8 cellular contexts compared by ENCODE assay signal in the genomic region with DNA sequence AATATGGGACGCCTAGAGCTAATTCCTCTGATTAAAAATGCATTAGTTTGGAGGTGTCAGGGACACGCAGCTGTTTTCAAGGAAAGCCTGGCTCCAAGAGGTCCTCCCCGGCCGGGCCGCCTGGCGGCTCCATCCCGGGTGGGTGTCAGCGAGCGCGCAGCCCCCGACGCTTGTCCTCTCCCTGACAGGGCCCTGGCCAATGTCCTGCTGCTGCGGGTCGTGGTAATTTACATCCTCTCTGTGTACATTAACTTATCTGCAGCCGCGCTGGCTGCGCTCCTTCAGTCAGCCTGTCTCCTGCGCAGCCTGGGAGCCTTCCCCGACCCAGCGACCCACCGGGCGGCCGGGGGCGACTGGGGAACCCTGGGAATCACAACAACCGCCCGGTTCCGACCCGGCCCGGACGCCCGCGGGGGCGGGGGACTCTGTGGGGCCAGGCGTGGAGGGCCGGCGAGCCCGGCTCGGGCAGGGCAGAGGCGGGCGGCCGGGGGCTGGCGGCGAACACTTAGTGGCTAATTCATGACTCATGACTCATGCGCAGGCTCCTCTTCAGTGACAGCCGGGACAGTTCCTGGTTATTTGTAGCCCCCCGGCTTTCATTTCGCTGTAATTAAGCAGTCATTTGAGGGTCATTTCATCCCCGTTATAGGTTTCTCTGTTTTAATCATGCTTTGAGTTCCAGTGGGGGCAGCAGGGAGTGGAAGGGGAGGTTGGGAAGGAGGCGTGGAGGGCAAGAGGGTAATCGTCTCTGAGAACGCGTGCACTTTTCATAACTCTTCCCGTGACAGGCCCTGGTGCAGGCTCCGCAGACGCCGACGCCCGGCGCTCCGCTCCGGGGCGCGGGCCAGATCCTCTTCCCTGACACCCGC.
A peak's percentile ranks its signal among the peaks of the same experiment; 100 is the strongest.
DNase-seq lines count a peak whose midpoint lies in the region; ATAC-seq, FAIRE-seq and TF ChIP-seq lines count a peak whose summit lies in the region.

No MANE protein-coding gene starts in this region.

- CTCF ChIA-PET in GM12878 (lab: Yijun Ruan, JAX) = no interaction called here

- H3K36me3 ChIP-seq in GM12878 (ENCODE audit: control insufficient read depth in 2 of 2, insufficient read depth in 2 of 2, low read length in 1 of 2) = no peaks in the 10 kb centered on the region
- H3K36me3 ChIP-seq in iPS-20b (ENCODE audit: insufficient read depth, low read depth, low read length) = no peaks in the 10 kb centered on the region
- H3K36me3 ChIP-seq in skeletal muscle satellite cell (ENCODE audit: insufficient read depth, low read length) = no peaks in the 10 kb centered on the region

- intact Hi-C loops in GM12878 (cut with micrococcal nuclease; ENCODE audit: unreplicated experiment) = loop anchor here (10.0 kb wide), 1 partner anchor 305 kb away; no protein-coding TSS in a partner anchor

- DNase-seq in EH (ENCODE audit: low read depth) (peak; percentile 79), NCI-H524 treated with DMSO at 0.1 percent for 48 hours (lab: John Stamatoyannopoulos, UW) (peak; percentile 6), GM12878 (ENCODE audit: low read depth, low spot score) (no peak), cerebellar nuclear complex (lab: John Stamatoyannopoulos, UW) (no peak), NCI-H345 (lab: John Stamatoyannopoulos, UW) (no peak)

- no peak for TF ChIP-seq RAD21 in GM12878 (IDR thresholded peaks at IDR 0.05; ENCODE audit: insufficient read depth, low read depth, low read length)

- no peak for TF ChIP-seq POLR2A in GM12878 (IDR thresholded peaks at IDR 0.05; ENCODE audit: low read depth, low read length)

- TF ChIP-seq EP300 in GM12878 (IDR thresholded peaks at IDR 0.05; ENCODE audit: borderline replicate concordance in 1 of 2, control insufficient read depth in 1 of 2, low read depth in 2 of 2, low read length in 2 of 2) = no peak

- RAD21 ChIA-PET in GM12878 (lab: Charles Lee; ENCODE audit: unreplicated experiment) = no interaction called here

- no peak overlapping the region for H3K9ac ChIP-seq in GM12878 (ENCODE audit: control insufficient read depth, insufficient read depth, low read length)
- no peak overlapping the region for H3K9ac ChIP-seq in iPS-20b (ENCODE audit: low read depth, low read length)
- H3K9ac ChIP-seq in skeletal muscle satellite cell (ENCODE audit: low read depth, low read length) = peak overlapping the region; percentile 63

- H3K4me3 ChIP-seq in GM12878 (no peak overlapping the region), iPS-20b (ENCODE audit: low read length) (peak overlapping the region; percentile 68), skeletal muscle satellite cell (ENCODE audit: low read length) (peak overlapping the region; percentile 71)

- no peak for TF ChIP-seq CTCF in GM12878 (IDR thresholded peaks at IDR 0.05 in 2 of 3, conservative IDR thresholded peaks at IDR 0.05 in 1 of 3; ENCODE audit: control insufficient read depth in 2 of 3, extremely low read depth in 1 of 3, insufficient read depth in 1 of 3, low read depth in 3 of 3, low read length in 3 of 3)

- FAIRE-seq in GM12878 (lab: Jason Lieb, UNC) = no peak

- SMC1A ChIA-PET in GM12878 (lab: Charles Lee; ENCODE audit: uncharacterized antibody, unreplicated experiment) = no interaction called here

- H3K9me3 ChIP-seq in GM12878 (replicated peaks; ENCODE audit: control insufficient read depth, insufficient read depth, low read length) = no peaks in the 10 kb centered on the region
- no peaks in the 10 kb centered on the region for H3K9me3 ChIP-seq in iPS-20b (ENCODE audit: insufficient read depth, low read depth, low read length)
- no peaks in the 10 kb centered on the region for H3K9me3 ChIP-seq in skeletal muscle satellite cell (replicated peaks; ENCODE audit: low read length)

- BruUV-seq in GM12878 (replicated peaks; lab: Mats Ljungman, UMichigan) = no TSS peak

- H3K79me2 ChIP-seq in GM12878 (ENCODE audit: control insufficient read depth, insufficient read depth, low read length) = no peaks in the 10 kb centered on the region

- H3K27me3 ChIP-seq in GM12878 (replicated peaks in 1 of 2; ENCODE audit: control insufficient read depth in 2 of 2, insufficient read depth in 2 of 2, low read length in 1 of 2) (peaks cover 2 to 3% of the 10 kb centered on the region in 2 experiments; a peak in 2 of 4 replicates), iPS-20b (ENCODE audit: insufficient read depth, low read length) (peaks cover 80% of the 10 kb centered on the region), skeletal muscle satellite cell (ENCODE audit: control insufficient read depth, insufficient read depth, low read length) (peaks cover 20% of the 10 kb centered on the region)

- in situ Hi-C loops in GM12878 (cut with MboI) = loop anchor here (10.0 kb wide), 2 partner anchors 565 to 655 kb away; no protein-coding TSS in a partner anchor

- ATAC-seq in GM12878 (no peak), HG03439 (IDR thresholded peaks at IDR 0.05; ENCODE audit: unreplicated experiment) (no peak)

- no peak overlapping the region for H2AFZ ChIP-seq in GM12878 (ENCODE audit: control insufficient read depth, low read depth, low read length)

- H3K4me1 ChIP-seq in GM12878 (ENCODE audit: control insufficient read depth, insufficient read depth, low read length) = no peaks in the 10 kb centered on the region
- H3K4me1 ChIP-seq in iPS-20b (ENCODE audit: insufficient read depth, low read length) = peaks cover 20% of the 10 kb centered on the region; the same call in 1 of the 2 replicates
- H3K4me1 ChIP-seq in skeletal muscle satellite cell (ENCODE audit: control insufficient read depth, insufficient read depth, low read length) = peaks cover 6% of the 10 kb centered on the region

- 23% methylated on average over 63 of the region's 64 CpGs for WGBS in GM12878 (ENCODE audit: insufficient coverage, insufficient replicate concordance, low lambda C conversion rate, missing lambda C conversion rate)

- POLR2A ChIA-PET in GM12878 (lab: Charles Lee) = no interaction called here

- H3K27ac ChIP-seq in GM12878 (ENCODE audit: control insufficient read depth, insufficient read depth) = no peak overlapping the region
- no peak overlapping the region for H3K27ac ChIP-seq in iPS-20b (ENCODE audit: low read length)

- no peak overlapping the region for H3K4me2 ChIP-seq in GM12878 (ENCODE audit: control insufficient read depth, insufficient read depth)
- peak overlapping the region; percentile 96 for H3K4me2 ChIP-seq in skeletal muscle satellite cell (ENCODE audit: low read length)

- H4K20me1 ChIP-seq in GM12878 (ENCODE audit: control insufficient read depth, insufficient read depth) = no peaks in the 10 kb centered on the region

TF ChIP-seq in GM12878, 131 proteins besides CTCF, POLR2A, EP300 and RAD21:
- TF ChIP-seq ZNF622 (IDR thresholded peaks at IDR 0.05) = no peak
- peak; percentile 92 for TF ChIP-seq SUZ12 (IDR thresholded peaks at IDR 0.05; ENCODE audit: unreplicated experiment)
- no peak for TF ChIP-seq NR2C1 (IDR thresholded peaks at IDR 0.05)

Comparison
In these comparisons a context has a peak if more than half of its experiments do, and no peak if none do; other contexts are left out.
1. DNase-seq: peak in EH (single experiment) and NCI-H524 treated with DMSO at 0.1 percent for 48 hours (single experiment); none in GM12878 (single experiment), cerebellar nuclear complex (0 of 2) and NCI-H345 (single experiment).